In genomic region chr5:177600458-177601018, GRCh38 we compare ENCODE assay signal across 9 cellular contexts. TPM values are rescaled to one million over a fixed set of nuclear protein-coding genes. Genes with fewer than 3 reads are reported as not detected.
DNase-seq lines count a peak whose midpoint lies in the region; ATAC-seq, FAIRE-seq and TF ChIP-seq lines count a peak whose summit lies in the region.
"Had no signal": no experiment of that assay in that cellular context is flagged by ENCODE, and none has a peak within 500 bp of the region (broad histone marks: within the 10 kb centered on the region; RNA-seq: fewer than 3 reads in every experiment).

No MANE protein-coding gene starts in this region.

- DNase-seq in activated T-cell treated with anti-CD3 and anti-CD28 coated beads, Interleukin-2, amount 50 U/mL, for 4 hours: no peak
- DNase-seq in activated T-cell treated with anti-CD3 and anti-CD28 coated beads for 4 hours (no peak), RWPE2 (ENCODE audit: low spot score) (peak; percentile 24), endothelial cell of umbilical vein (ENCODE audit: low read depth, low spot score) (peak; percentile 54), RPMI8226 (no peak)
- no peak for DNase-seq in natural killer cell treated with Interleukin-12 subunit alpha and Interleukin-12 subunit beta and Interleukin-15 and Interleukin-18, amount 100 ng/mL, for 72 hours (ENCODE audit: low spot score)

- H3K4me3 ChIP-seq in RWPE2 (ENCODE audit: severe bottlenecking): peak overlapping the region; percentile 95
- peak overlapping the region; percentile 73 to 90 (median 77) for H3K4me3 ChIP-seq in endothelial cell of umbilical vein (replicated peaks in 1 of 3; ENCODE audit: insufficient read depth in 1 of 3, low read depth in 1 of 3, low read length in 3 of 3)

- H3K4me2 ChIP-seq in endothelial cell of umbilical vein (ENCODE audit: insufficient read depth, low read length): peak overlapping the region; percentile 86

- H3K4me1 Mint-ChIP-seq in activated T-cell treated with anti-CD3 and anti-CD28 coated beads, Interleukin-2, amount 50 U/mL, for 4 hours (ENCODE audit: low read depth): peaks cover 33% of the 10 kb centered on the region
- H3K4me1 Mint-ChIP-seq in natural killer cell treated with Interleukin-12 subunit alpha and Interleukin-12 subunit beta and Interleukin-15 and Interleukin-18, amount 100 ng/mL, for 72 hours (ENCODE audit: low read depth in 2 of 2): peaks cover 26 to 37% of the 10 kb centered on the region in 2 donors

- H3K27ac ChIP-seq in RWPE2 (ENCODE audit: poor library complexity, severe bottlenecking) (peak overlapping the region; percentile 46), endothelial cell of umbilical vein (ENCODE audit: insufficient read depth, low read depth, low read length) (peak overlapping the region; percentile 61)

- H3K9me3 Mint-ChIP-seq in activated T-cell treated with anti-CD3 and anti-CD28 coated beads, Interleukin-2, amount 50 U/mL, for 4 hours: no peaks in the 10 kb centered on the region
- no peaks in the 10 kb centered on the region for H3K9me3 Mint-ChIP-seq in natural killer cell treated with Interleukin-12 subunit alpha and Interleukin-12 subunit beta and Interleukin-15 and Interleukin-18, amount 100 ng/mL, for 72 hours

- H3K27ac Mint-ChIP-seq in natural killer cell treated with Interleukin-12 subunit alpha and Interleukin-12 subunit beta and Interleukin-15 and Interleukin-18, amount 100 ng/mL, for 72 hours: peak overlapping the region; percentile 95 to 99

- CTCF ChIA-PET in endothelial cell of umbilical vein (lab: Charles Lee): interaction anchor here (1.3 kb wide), 1 partner anchor 39 kb away, joined by 5 read pairs; no protein-coding TSS in a partner anchor

- BruUV-seq in endothelial cell of umbilical vein (replicated peaks; lab: Mats Ljungman, UMichigan): TSS peak; percentile 64

- TF ChIP-seq POLR2A in endothelial cell of umbilical vein (IDR thresholded peaks at IDR 0.05; ENCODE audit: low read depth, low read length): no peak

- POLR2A ChIA-PET in endothelial cell of umbilical vein (lab: Charles Lee): no interaction called here

- peak overlapping the region; percentile 87 for H3K9ac ChIP-seq in endothelial cell of umbilical vein (replicated peaks; ENCODE audit: extremely low read depth, insufficient read depth, low read length)

- H3K4me3 Mint-ChIP-seq in activated T-cell treated with anti-CD3 and anti-CD28 coated beads, Interleukin-2, amount 50 U/mL, for 4 hours: peak overlapping the region; percentile 89
- peak overlapping the region; percentile 100 for H3K4me3 Mint-ChIP-seq in natural killer cell treated with Interleukin-12 subunit alpha and Interleukin-12 subunit beta and Interleukin-15 and Interleukin-18, amount 100 ng/mL, for 72 hours

- peak overlapping the region; percentile 45 for H2AFZ ChIP-seq in endothelial cell of umbilical vein (ENCODE audit: low read depth, low read length)

- H3K36me3 ChIP-seq in RWPE2 (ENCODE audit: low read depth) (peaks cover 8% of the 10 kb centered on the region), endothelial cell of umbilical vein (ENCODE audit: control insufficient read depth in 2 of 2, extremely low read depth in 1 of 2, insufficient read depth in 2 of 2, low read length in 2 of 2) (peaks cover 5 to 13% of the 10 kb centered on the region in 2 experiments)

- no peaks in the 10 kb centered on the region for H4K20me1 ChIP-seq in endothelial cell of umbilical vein (replicated peaks; ENCODE audit: control insufficient read depth, extremely low read depth, insufficient read depth, low read length)

- H3K36me3 Mint-ChIP-seq in activated T-cell treated with anti-CD3 and anti-CD28 coated beads, Interleukin-2, amount 50 U/mL, for 4 hours (ENCODE audit: insufficient read depth): peaks cover 13% of the 10 kb centered on the region
- H3K36me3 Mint-ChIP-seq in natural killer cell treated with Interleukin-12 subunit alpha and Interleukin-12 subunit beta and Interleukin-15 and Interleukin-18, amount 100 ng/mL, for 72 hours: peaks cover 17% of the 10 kb centered on the region

- TF ChIP-seq CTCF in RWPE2 (IDR thresholded peaks at IDR 0.05; ENCODE audit: poor library complexity, severe bottlenecking): no peak
- TF ChIP-seq CTCF in endothelial cell of umbilical vein (IDR thresholded peaks at IDR 0.05; ENCODE audit: extremely low read depth in 1 of 2, insufficient read depth in 1 of 2, low read depth in 1 of 2, low read length in 2 of 2): no peak

- H3K4me1 ChIP-seq in RWPE2 (ENCODE audit: insufficient read depth, poor library complexity, severe bottlenecking) (no peaks in the 10 kb centered on the region), endothelial cell of umbilical vein (ENCODE audit: control insufficient read depth, extremely low read depth, insufficient read depth, low read length) (peaks cover 14% of the 10 kb centered on the region)

- H3K9me1 ChIP-seq in endothelial cell of umbilical vein (replicated peaks; ENCODE audit: control insufficient read depth, extremely low read depth, insufficient read depth, low read length): no peaks in the 10 kb centered on the region

- H3K27me3 Mint-ChIP-seq in activated T-cell treated with anti-CD3 and anti-CD28 coated beads, Interleukin-2, amount 50 U/mL, for 4 hours (ENCODE audit: low read depth): no peaks in the 10 kb centered on the region
- no peaks in the 10 kb centered on the region for H3K27me3 Mint-ChIP-seq in natural killer cell treated with Interleukin-12 subunit alpha and Interleukin-12 subunit beta and Interleukin-15 and Interleukin-18, amount 100 ng/mL, for 72 hours

- ATAC-seq in activated T-cell treated with anti-CD3 and anti-CD28 coated beads, Interleukin-2, amount 50 U/mL, for 4 hours: no peak
- ATAC-seq in RWPE2 (ENCODE audit: low read depth) (peak; percentile 22; the same call in 2 of the 3 replicates), GM19328 (IDR thresholded peaks at IDR 0.05; ENCODE audit: unreplicated experiment) (no peak), GM21717 (IDR thresholded peaks at IDR 0.05; ENCODE audit: unreplicated experiment) (no peak)
- ATAC-seq in natural killer cell treated with Interleukin-12 subunit alpha and Interleukin-12 subunit beta and Interleukin-15 and Interleukin-18, amount 100 ng/mL, for 72 hours: peak in 1 of 2 donors; percentile 22

- dilution Hi-C loops in endothelial cell of umbilical vein (cut with MboI; ENCODE audit: extremely low pct_ligation_motif_present, low sequenced_read_pairs): no loop called here

- H3K27me3 ChIP-seq in RWPE2 (ENCODE audit: insufficient read depth, poor library complexity, severe bottlenecking) (no peaks in the 10 kb centered on the region), endothelial cell of umbilical vein (ENCODE audit: control insufficient read depth in 2 of 2, insufficient read depth in 2 of 2, low read length in 2 of 2) (no peaks in the 10 kb centered on the region)

- H3K9me3 ChIP-seq in RWPE2 (ENCODE audit: severe bottlenecking) (no peaks in the 10 kb centered on the region), endothelial cell of umbilical vein (replicated peaks; ENCODE audit: control insufficient read depth, insufficient read depth, low read length) (no peaks in the 10 kb centered on the region)

- peaks cover 5% of the 10 kb centered on the region for H3K79me2 ChIP-seq in endothelial cell of umbilical vein (ENCODE audit: control insufficient read depth, insufficient read depth, low read length)

- FAIRE-seq in endothelial cell of umbilical vein (lab: Jason Lieb, UNC): peak; percentile 72
- FAIRE-seq: endometrium had no signal

- intact Hi-C loops in endothelial cell of umbilical vein (cut with micrococcal nuclease): loop anchor here (1.0 to 2.0 kb wide), 3 partner anchors 8 to 552 kb away; partner anchors contain the start of genes NHP2 and TMED9

RNA-seq across cellular contexts. Expression of gene B4GALT7, which starts 0.6 kb away (rescaled TPM):
- 10 to 100 TPM; 35.5 to 40.5 (median 37.0) TPM for total RNA-seq in activated T-cell treated with anti-CD3 and anti-CD28 coated beads, Interleukin-2, amount 50 U/mL, for 4 hours
- 35.1 and 35.3 TPM in 2 replicates for total RNA-seq in endothelial cell of umbilical vein
- polyA plus RNA-seq in endothelial cell of umbilical vein: 78.9 and 101 TPM in 2 replicates
- polyA plus RNA-seq in endothelial cell of umbilical vein (2011; cell fraction: cytosol; rRNA removed): 39.3 and 52.0 TPM in 2 replicates
- 46.0 and 50.9 TPM in 2 replicates for polyA plus RNA-seq in endothelial cell of umbilical vein (2011; cell fraction: nucleus; rRNA removed)
- 29.6 and 31.4 TPM in 2 replicates for polyA plus RNA-seq in endothelial cell of umbilical vein (2012)
- polyA minus RNA-seq in endothelial cell of umbilical vein: 21.0 and 26.6 TPM in 2 replicates
- 8.6 TPM for polyA minus RNA-seq in endothelial cell of umbilical vein (2011; cell fraction: cytosol; rRNA and poly(A)+ RNA removed)
- polyA minus RNA-seq in endothelial cell of umbilical vein (2011; cell fraction: nucleus; rRNA and poly(A)+ RNA removed): 14.4 and 22.8 TPM in 2 replicates
- 10 to 100 TPM; 26.6 to 42.8 TPM for total RNA-seq in natural killer cell treated with Interleukin-12 subunit alpha and Interleukin-12 subunit beta and Interleukin-15 and Interleukin-18, amount 100 ng/mL, for 72 hours

RNA-seq across cellular contexts. Expression of gene TMED9, which starts 8.5 kb away (rescaled TPM):
- 100 to 1,000 TPM; 178 to 208 (median 199) TPM for total RNA-seq in activated T-cell treated with anti-CD3 and anti-CD28 coated beads, Interleukin-2, amount 50 U/mL, for 4 hours
- 286 and 291 TPM in 2 replicates for total RNA-seq in endothelial cell of umbilical vein
- 314 and 331 TPM in 2 replicates for polyA plus RNA-seq in endothelial cell of umbilical vein
- polyA plus RNA-seq in endothelial cell of umbilical vein (2011; cell fraction: cytosol; rRNA removed): 413 and 420 TPM in 2 replicates
- 160 and 161 TPM in 2 replicates for polyA plus RNA-seq in endothelial cell of umbilical vein (2011; cell fraction: nucleus; rRNA removed)
- 279 and 302 TPM in 2 replicates for polyA plus RNA-seq in endothelial cell of umbilical vein (2012)
- 266 and 285 TPM in 2 replicates for polyA minus RNA-seq in endothelial cell of umbilical vein
- polyA minus RNA-seq in endothelial cell of umbilical vein (2011; cell fraction: cytosol; rRNA and poly(A)+ RNA removed): 47.3 TPM
- polyA minus RNA-seq in endothelial cell of umbilical vein (2011; cell fraction: nucleus; rRNA and poly(A)+ RNA removed): 59.5 and 68.2 TPM in 2 replicates
- total RNA-seq in natural killer cell treated with Interleukin-12 subunit alpha and Interleukin-12 subunit beta and Interleukin-15 and Interleukin-18, amount 100 ng/mL, for 72 hours: 100 to 1,000 TPM; 177 to 236 TPM

RNA-seq across cellular contexts. Expression of gene FAM193B, which starts 46.2 kb away (rescaled TPM):
- 10 to 100 TPM; 54.7 to 63.7 (median 62.1) TPM for total RNA-seq in activated T-cell treated with anti-CD3 and anti-CD28 coated beads, Interleukin-2, amount 50 U/mL, for 4 hours
- 73.6 and 75.7 TPM in 2 replicates for total RNA-seq in endothelial cell of umbilical vein
- 57.9 and 60.8 TPM in 2 replicates for polyA plus RNA-seq in endothelial cell of umbilical vein
- polyA plus RNA-seq in endothelial cell of umbilical vein (2011; cell fraction: cytosol; rRNA removed): 17.7 and 27.3 TPM in 2 replicates
- 294 and 316 TPM in 2 replicates for polyA plus RNA-seq in endothelial cell of umbilical vein (2011; cell fraction: nucleus; rRNA removed)
- polyA plus RNA-seq in endothelial cell of umbilical vein (2012): 70.0 and 90.9 TPM in 2 replicates
- polyA minus RNA-seq in endothelial cell of umbilical vein: 24.9 and 32.1 TPM in 2 replicates
- polyA minus RNA-seq in endothelial cell of umbilical vein (2011; cell fraction: cytosol; rRNA and poly(A)+ RNA removed): 17.0 TPM
- 37.1 and 55.9 TPM in 2 replicates for polyA minus RNA-seq in endothelial cell of umbilical vein (2011; cell fraction: nucleus; rRNA and poly(A)+ RNA removed)
- 100 to 1,000 TPM in 1 of 2 donors, 10 to 100 TPM in 1; 57.9 to 135 TPM for total RNA-seq in natural killer cell treated with Interleukin-12 subunit alpha and Interleukin-12 subunit beta and Interleukin-15 and Interleukin-18, amount 100 ng/mL, for 72 hours

Comparison
In these comparisons a context has a peak if more than half of its experiments do, and no peak if none do; other contexts are left out.
1. DNase-seq: peak in RWPE2 (single experiment) and endothelial cell of umbilical vein (single experiment); none in activated T-cell treated with anti-CD3 and anti-CD28 coated beads, Interleukin-2, amount 50 U/mL, for 4 hours (single experiment), activated T-cell treated with anti-CD3 and anti-CD28 coated beads for 4 hours (single experiment), natural killer cell treated with Interleukin-12 subunit alpha and Interleukin-12 subunit beta and Interleukin-15 and Interleukin-18, amount 100 ng/mL, for 72 hours (single experiment) and RPMI8226 (single experiment).